Comparison of ENCODE assay signal across 20 cellular contexts in genomic region chr13:30021611-30022010, GRCh38.
DNase-seq lines count a peak whose midpoint lies in the region; ATAC-seq, FAIRE-seq and TF ChIP-seq lines count a peak whose summit lies in the region.
"Had no signal": no experiment of that assay in that cellular context is flagged by ENCODE, and none has a peak within 500 bp of the region (broad histone marks: within the 10 kb centered on the region; RNA-seq: fewer than 3 reads in every experiment).

No MANE protein-coding gene starts in this region.

- H3K36me3 ChIP-seq in small intestine (ENCODE audit: control insufficient read depth in 2 of 2, insufficient read depth in 2 of 2, low read length in 2 of 2) = no peaks in the 10 kb centered on the region
- H3K36me3 ChIP-seq: BE2C had no signal

- H3K36me3 Mint-ChIP-seq in HFFc6 (ENCODE audit: low read depth) (no peaks in the 10 kb centered on the region), neural crest cell (ENCODE audit: low read depth) (no peaks in the 10 kb centered on the region)
- H3K36me3 Mint-ChIP-seq: CD8-positive, alpha-beta memory T cell had no signal

- TF ChIP-seq CTCF in HFFc6 (IDR thresholded peaks at IDR 0.05) (no peak), neural crest cell (conservative IDR thresholded peaks at IDR 0.05) (no peak)

- H3K27me3 Mint-ChIP-seq in HFFc6 (ENCODE audit: insufficient read depth) = no peaks in the 10 kb centered on the region; the same call in 1 of the 2 replicates
- H3K27me3 Mint-ChIP-seq in neural crest cell (ENCODE audit: low read depth) = no peaks in the 10 kb centered on the region

- no peaks in the 10 kb centered on the region for H3K4me1 ChIP-seq in small intestine (ENCODE audit: control insufficient read depth in 2 of 2, insufficient read depth in 1 of 2, low read depth in 1 of 2, low read length in 1 of 2)
- H3K4me1 ChIP-seq: BE2C had no signal

- H3K4me3 Mint-ChIP-seq in HFFc6 = peak overlapping the region; percentile 73; the same call in 1 of the 2 replicates
- H3K4me3 Mint-ChIP-seq in neural crest cell = peak overlapping the region; percentile 3
- H3K4me3 Mint-ChIP-seq: CD8-positive, alpha-beta memory T cell; H9 had no signal

- 53 to 61% (median 57%) methylated on average over 2 of the region's 2 CpGs for WGBS in small intestine, 3 donors

- H3K4me1 Mint-ChIP-seq in HFFc6 (ENCODE audit: low read depth) = peaks cover 65% of the 10 kb centered on the region
- peaks cover 63% of the 10 kb centered on the region for H3K4me1 Mint-ChIP-seq in neural crest cell
- H3K4me1 Mint-ChIP-seq: CD8-positive, alpha-beta memory T cell had no signal

- H3K27ac Mint-ChIP-seq in HFFc6 = peak overlapping the region; percentile 87
- peak overlapping the region; percentile 21 for H3K27ac Mint-ChIP-seq in neural crest cell (ENCODE audit: unreplicated experiment)
- H3K27ac Mint-ChIP-seq: H9 had no signal

- H3K9me3 ChIP-seq in small intestine (ENCODE audit: control insufficient read depth, low read depth) = no peaks in the 10 kb centered on the region
- H3K9me3 ChIP-seq: BE2C had no signal

- no peaks in the 10 kb centered on the region for H3K27me3 ChIP-seq in small intestine (ENCODE audit: control insufficient read depth in 2 of 2, insufficient read depth in 2 of 2, low read length in 2 of 2)
- H3K27me3 ChIP-seq: BE2C had no signal

- no peak for ATAC-seq in HG02973 (IDR thresholded peaks at IDR 0.05; ENCODE audit: unreplicated experiment)

- DNase-seq in EH (ENCODE audit: low read depth) = peak; percentile 57
- DNase-seq in HFFc6 = peak; percentile 17
- no peak for DNase-seq in neural crest cell (ENCODE audit: low read depth, low spot score)
- DNase-seq in occipital lobe (lab: John Stamatoyannopoulos, UW) = no peak
- DNase-seq in small intestine = no peak
- DNase-seq: BE2C; CD8-positive, alpha-beta memory T cell; DMS79; GDM1; H9; KBM-7; NCI-H1092; NCI-H146; NCI-H510A treated with DMSO at 0.1 percent for 48 hours; NCI-H82; T-helper 1 cell had no signal

- no peak overlapping the region for H3K27ac ChIP-seq in small intestine (ENCODE audit: low read depth in 1 of 2, low read length in 1 of 2)

- H3K9me3 Mint-ChIP-seq in HFFc6 (no peaks in the 10 kb centered on the region), neural crest cell (peaks cover 5% of the 10 kb centered on the region)
- H3K9me3 Mint-ChIP-seq: CD8-positive, alpha-beta memory T cell; H9 had no signal

- peak; percentile 15 for FAIRE-seq in endometrium (lab: Jason Lieb, UNC)
- FAIRE-seq in small intestine (lab: Jason Lieb, UNC) = no peak
- FAIRE-seq: D721Med, GM12892 had no signal

- H3K4me3 ChIP-seq in small intestine (ENCODE audit: low read depth in 1 of 2, low read length in 2 of 2) = no peak overlapping the region

Comparison
In these comparisons a context has a peak if more than half of its experiments do, and no peak if none do; other contexts are left out.
1. DNase-seq: peak in EH (single experiment) and HFFc6 (single experiment); none in neural crest cell (single experiment), occipital lobe (single experiment) and small intestine (single experiment).